ENCODE assay signal across 8 cellular contexts in genomic region chr1:168082008-168082876, GRCh38. TPM values are rescaled to one million over a fixed set of nuclear protein-coding genes. Genes with fewer than 3 reads are reported as not detected.
A peak's percentile ranks its signal among the peaks of the same experiment; 100 is the strongest.
DNase-seq lines count a peak whose midpoint lies in the region; ATAC-seq lines count a peak whose summit lies in the region.

No MANE protein-coding gene starts in this region.

- intact Hi-C loops in left colon (cut with DNase I, micrococcal nuclease), result loop anchor here in 1 of 2 donors (10.0 kb wide), 1 partner anchor 267 kb away; no protein-coding TSS in a partner anchor

- H3K27ac ChIP-seq in caudate nucleus (ENCODE audit: low read depth, low read length), result no peak overlapping the region

- peak; percentile 75 for ATAC-seq in GM19328 (IDR thresholded peaks at IDR 0.05; ENCODE audit: unreplicated experiment)
- peak; percentile 85 for ATAC-seq in HG03432 (IDR thresholded peaks at IDR 0.05; ENCODE audit: unreplicated experiment)
- ATAC-seq in left colon, result peak; percentile 83

- DNase-seq in CD1c-positive myeloid dendritic cell (ENCODE audit: extremely low spot score), result peak; percentile 73
- peak; percentile 56 for DNase-seq in NCI-H345 (lab: John Stamatoyannopoulos, UW)
- peak; percentile 23 for DNase-seq in activated CD4-positive, CD25-positive, alpha-beta regulatory T cell treated with anti-CD3 and anti-CD28 coated beads, Interleukin-2, amount 50 U/mL, for 16 hours (ENCODE audit: low read depth, low spot score)
- peak in 56 of 61 donors; percentile 11 to 84 (median 41) for DNase-seq in caudate nucleus (lab: John Stamatoyannopoulos, UW)
- peak; percentile 56 to 70 for DNase-seq in left colon
- peak; percentile 70 for DNase-seq in stimulated activated CD4-positive, alpha-beta T cell treated with anti-CD3 and anti-CD28 coated beads, Interleukin-4, amount 100 ng/mL, for 24 hours

RNA-seq across cellular contexts. Expression of gene GPR161, which starts 54.5 kb away (rescaled TPM):
- 1 to 10 TPM; 3.4 to 7.2 TPM for total RNA-seq in left colon

Comparison
In these comparisons a context has a peak if more than half of its experiments do, and no peak if none do; other contexts are left out.
1. DNase-seq: peak in every context shown above with its lines; median percentile 73 in CD1c-positive myeloid dendritic cell; 70 in stimulated activated CD4-positive, alpha-beta T cell treated with anti-CD3 and anti-CD28 coated beads, Interleukin-4, amount 100 ng/mL, for 24 hours; 63 in left colon; 56 in NCI-H345; 41 in caudate nucleus; 23 in activated CD4-positive, CD25-positive, alpha-beta regulatory T cell treated with anti-CD3 and anti-CD28 coated beads, Interleukin-2, amount 50 U/mL, for 16 hours.